ENCODE assay signal across 24 cellular contexts in the genomic region with DNA sequence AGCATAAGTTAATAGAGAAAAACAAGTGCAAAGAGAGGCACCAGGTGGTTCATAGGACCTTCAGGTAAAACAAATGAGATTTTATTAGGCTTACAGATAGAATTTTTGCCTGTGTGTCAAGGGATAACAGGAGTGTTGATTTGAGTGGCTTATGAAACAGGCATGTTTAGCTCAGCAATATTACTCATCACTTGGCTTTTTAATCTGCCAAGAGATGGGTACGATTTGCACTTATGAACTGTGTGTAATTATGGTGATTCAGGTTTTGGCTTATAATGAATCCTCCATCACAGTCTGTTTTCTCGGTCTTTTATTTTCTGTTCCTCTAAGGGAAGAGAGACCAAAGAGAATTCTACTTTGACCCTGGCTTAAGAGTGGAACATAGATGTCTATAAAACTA.
DNase-seq lines count a peak whose midpoint lies in the region; TF ChIP-seq lines count a peak whose summit lies in the region.
"Had no signal": no experiment of that assay in that cellular context is flagged by ENCODE, and none has a peak within 500 bp of the region (broad histone marks: within the 10 kb centered on the region; RNA-seq: fewer than 3 reads in every experiment).

No MANE protein-coding gene starts in this region.

- no peaks in the 10 kb centered on the region for H4K20me1 ChIP-seq in Karpas-422 (ENCODE audit: insufficient read depth, low read depth, low read length)

- H2AFZ ChIP-seq in Karpas-422 (ENCODE audit: low read length): 0 out of 2 replicates have a peak overlapping the region, but pooled peaks have one; percentile 9

- H4K8ac ChIP-seq in mesendoderm (ENCODE audit: low read depth, low read length): no peak overlapping the region

- no peaks in the 10 kb centered on the region for H3K27me3 ChIP-seq in Karpas-422 (ENCODE audit: low read length)
- no peaks in the 10 kb centered on the region for H3K27me3 ChIP-seq in mesendoderm (ENCODE audit: insufficient read depth, low read length, poor library complexity)
- H3K27me3 ChIP-seq: pancreas, SJCRH30 had no signal

- H3K79me2 ChIP-seq in Karpas-422 (ENCODE audit: low read length) (no peaks in the 10 kb centered on the region), mesendoderm (ENCODE audit: control insufficient read depth, insufficient read depth, low read length) (no peaks in the 10 kb centered on the region)

- H3K4me3 ChIP-seq in Karpas-422 (ENCODE audit: low read length) (no peak overlapping the region), astrocyte of the spinal cord (ENCODE audit: low read depth, low read length) (no peak overlapping the region), mesendoderm (ENCODE audit: low read length) (no peak overlapping the region)
- H3K4me3 ChIP-seq: GM12878, pancreas, SJCRH30 had no signal

- H3K79me1 ChIP-seq in mesendoderm (ENCODE audit: low read length): no peaks in the 10 kb centered on the region

- H4K5ac ChIP-seq in mesendoderm (ENCODE audit: low read length): no peak overlapping the region

- peak overlapping the region; percentile 57 for H2BK15ac ChIP-seq in mesendoderm (replicated peaks; ENCODE audit: low read depth)

- no peak overlapping the region for H3K18ac ChIP-seq in mesendoderm (ENCODE audit: low read length)

- H3K4me2 ChIP-seq in Karpas-422 (ENCODE audit: low read depth, low read length, poor library complexity, severe bottlenecking) (no peak overlapping the region), mesendoderm (ENCODE audit: low read length) (no peak overlapping the region)

- WGBS in mesendoderm (ENCODE audit: extremely low coverage, insufficient coverage, low lambda C conversion rate): no CpG with 5 or more reads among the region's 2 CpGs

- H3K4me1 ChIP-seq in Karpas-422 (ENCODE audit: low read length): no peaks in the 10 kb centered on the region
- H3K4me1 ChIP-seq in mesendoderm (ENCODE audit: control insufficient read depth, low read depth, low read length): no peaks in the 10 kb centered on the region
- H3K4me1 ChIP-seq: pancreas, SJCRH30 had no signal

- no peak overlapping the region for H2AK5ac ChIP-seq in mesendoderm (ENCODE audit: low read length)

- no peaks in the 10 kb centered on the region for H3K9me3 ChIP-seq in Karpas-422 (ENCODE audit: low read length)
- H3K9me3 ChIP-seq: pancreas, SJCRH30 had no signal

- H3K9me2 ChIP-seq in Karpas-422 (replicated peaks; ENCODE audit: insufficient read depth, low read length): no peaks in the 10 kb centered on the region

- TF ChIP-seq CTCF in AG09319 (IDR thresholded peaks at IDR 0.05; ENCODE audit: low read depth, low read length) (no peak), astrocyte of the spinal cord (IDR thresholded peaks at IDR 0.05; ENCODE audit: low read depth, low read length) (no peak)

- H3K36me3 ChIP-seq in Karpas-422 (ENCODE audit: insufficient read depth, low read length): no peaks in the 10 kb centered on the region
- no peaks in the 10 kb centered on the region for H3K36me3 ChIP-seq in mesendoderm (ENCODE audit: control insufficient read depth, insufficient read depth, low read length)
- H3K36me3 ChIP-seq: pancreas, SJCRH30 had no signal

- H3K27ac ChIP-seq in Karpas-422 (ENCODE audit: low read length) (no peak overlapping the region), mesendoderm (ENCODE audit: low read depth, low read length) (no peak overlapping the region)
- H3K27ac ChIP-seq: pancreas, SJCRH30, VCaP had no signal

- H3K23ac ChIP-seq in mesendoderm (ENCODE audit: low read length): no peak overlapping the region

- H2BK120ac ChIP-seq in mesendoderm (ENCODE audit: low read depth, low read length): no peak overlapping the region

- no peak overlapping the region for H3K9ac ChIP-seq in Karpas-422 (ENCODE audit: low read length)
- no peak overlapping the region for H3K9ac ChIP-seq in mesendoderm (ENCODE audit: low read length)

- H3K4ac ChIP-seq in mesendoderm (ENCODE audit: low read depth, low read length): no peak overlapping the region

- no peak overlapping the region for H3K56ac ChIP-seq in mesendoderm (ENCODE audit: low read length)

- H2BK5ac ChIP-seq in mesendoderm (ENCODE audit: low read length): no peak overlapping the region

- DNase-seq in AG09319 (ENCODE audit: extremely low read depth, low read depth) (peak; percentile 2), Karpas-422 (no peak), astrocyte of the spinal cord (ENCODE audit: low read depth, low spot score) (peak; percentile 14), mesendoderm (no peak), G401 (ENCODE audit: low spot score) (no peak)
- no peak for DNase-seq in central memory CD4-positive, alpha-beta T cell
- no peak for DNase-seq in stimulated activated CD4-positive, alpha-beta T cell treated with anti-CD3 and anti-CD28 coated beads, Interleukin-4, amount 100 ng/mL, for 1 hour
- DNase-seq in activated CD4-positive, CD25-positive, alpha-beta regulatory T cell treated with anti-CD3 and anti-CD28 coated beads, Interleukin-2, amount 50 U/mL, for 72 hours: no peak
- DNase-seq: ACHN; activated CD4-positive, alpha-beta memory T cell treated with anti-CD3 and anti-CD28 coated beads for 36 hours; activated naive CD4-positive, alpha-beta T cell treated with anti-CD3 and anti-CD28 coated beads for 36 hours; activated T-cell treated with anti-CD3 and anti-CD28 coated beads, Interleukin-2, amount 50 U/mL, for 24 hours; CD4-positive, CD25-positive, alpha-beta regulatory T cell; DMS153; endodermal cell; MM.1S; naive thymus-derived CD8-positive, alpha-beta T cell; NCI-H1694; NCI-H2227 treated with DMSO at 0.1 percent for 48 hours; pancreas; SJCRH30; stimulated activated naive CD8-positive, alpha-beta T cell treated with anti-CD3 and anti-CD28 coated beads, Interleukin-15, amount 100 ng/mL, for 72 hours had no signal

- in situ Hi-C loops in astrocyte of the spinal cord (cut with HindIII; ENCODE audit: low sequenced_read_pairs): no loop called here
- in situ Hi-C loops in G401 (cut with HindIII; ENCODE audit: low sequenced_read_pairs): no loop called here

Comparison
In these comparisons a context has a peak if more than half of its experiments do, and no peak if none do; other contexts are left out.
1. DNase-seq: peak in AG09319 (single experiment) and astrocyte of the spinal cord (single experiment); none in Karpas-422 (single experiment), mesendoderm (single experiment), central memory CD4-positive, alpha-beta T cell (single experiment), G401 (single experiment), stimulated activated CD4-positive, alpha-beta T cell treated with anti-CD3 and anti-CD28 coated beads, Interleukin-4, amount 100 ng/mL, for 1 hour (single experiment) and activated CD4-positive, CD25-positive, alpha-beta regulatory T cell treated with anti-CD3 and anti-CD28 coated beads, Interleukin-2, amount 50 U/mL, for 72 hours (single experiment).